ENCODE assay signal across 32 cellular contexts in the genomic region with DNA sequence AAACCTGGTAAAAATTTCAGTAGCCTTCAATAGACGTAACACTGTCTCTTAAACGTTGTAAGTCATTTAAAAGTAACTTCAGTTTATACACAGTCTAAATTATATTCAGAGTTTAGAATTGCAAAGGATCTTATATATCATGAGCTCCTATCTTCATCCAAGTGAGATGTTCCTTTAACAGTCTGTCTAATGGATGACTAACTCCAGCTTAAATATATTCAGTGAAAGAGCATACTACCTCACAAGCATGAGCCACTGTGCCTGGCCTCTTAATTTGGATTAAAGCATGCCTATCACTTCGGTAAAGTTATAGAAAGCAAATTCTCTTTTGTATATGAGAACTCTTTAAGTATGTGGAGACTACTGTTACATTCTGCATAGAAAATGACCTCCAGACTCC.
"Had no signal": no experiment of that assay in that cellular context is flagged by ENCODE, and none has a peak within 500 bp of the region (broad histone marks: within the 10 kb centered on the region; RNA-seq: fewer than 3 reads in every experiment).

No MANE protein-coding gene starts in this region.

- H3K27ac ChIP-seq: colonic mucosa, esophagus muscularis mucosa, foreskin keratinocyte, neutrophil, parathyroid adenoma, sigmoid colon, stomach, testis, tibial artery had no signal

- H2AFZ ChIP-seq: parathyroid adenoma had no signal

- ATAC-seq: foreskin keratinocyte; left colon; mucosa of descending colon; natural killer cell treated with Interleukin-12 subunit alpha and Interleukin-12 subunit beta and Interleukin-15 and Interleukin-18, amount 100 ng/mL, for 72 hours; stimulated activated effector memory CD8-positive, alpha-beta T cell treated with anti-CD3 and anti-CD28 coated beads, Interleukin-12 subunit alpha, Interleukin-12 subunit beta, amount 100 ng/mL, for 72 hours had no signal

- H3K4me3 Mint-ChIP-seq: dendritic cell treated with granulocyte-macrophage colony-stimulating factor and Interleukin-4, amounts not matched to agents 40 ng/mL and 50 ng/mL, for 4 days; endodermal cell; memory B cell; mesothelial cell of epicardium; naive B cell; natural killer cell treated with Interleukin-12 subunit alpha and Interleukin-12 subunit beta and Interleukin-15 and Interleukin-18, amount 100 ng/mL, for 72 hours; neural crest cell; stimulated activated effector memory CD8-positive, alpha-beta T cell treated with anti-CD3 and anti-CD28 coated beads, Interleukin-12 subunit alpha, Interleukin-12 subunit beta, amount 100 ng/mL, for 72 hours; type B pancreatic cell had no signal

- H3K9ac ChIP-seq: parathyroid adenoma had no signal

- H3K9me3 Mint-ChIP-seq: endodermal cell; memory B cell; mesothelial cell of epicardium; naive B cell; natural killer cell treated with Interleukin-12 subunit alpha and Interleukin-12 subunit beta and Interleukin-15 and Interleukin-18, amount 100 ng/mL, for 72 hours; neural crest cell; stimulated activated effector memory CD8-positive, alpha-beta T cell treated with anti-CD3 and anti-CD28 coated beads, Interleukin-12 subunit alpha, Interleukin-12 subunit beta, amount 100 ng/mL, for 72 hours; type B pancreatic cell had no signal

- H3K36me3 Mint-ChIP-seq: memory B cell; naive B cell; natural killer cell treated with Interleukin-12 subunit alpha and Interleukin-12 subunit beta and Interleukin-15 and Interleukin-18, amount 100 ng/mL, for 72 hours had no signal

- H3K36me3 ChIP-seq: colonic mucosa had no signal

- DNase-seq: colonic mucosa; effector CD8-positive, alpha-beta T cell; endodermal cell; foreskin keratinocyte; glutamatergic neuron; heart right ventricle; hippocampal formation; islet precursor cell; kidney glomerular epithelial cell; left colon; mucosa of descending colon; naive B cell; sigmoid colon; stimulated activated CD4-positive, alpha-beta T cell treated with anti-CD3 and anti-CD28 coated beads, Interleukin-2, amount 100 ng/mL, for 24 hours; stimulated activated CD4-positive, alpha-beta T cell treated with anti-CD3 and anti-CD28 coated beads, Interleukin-4, amount 100 ng/mL, for 24 hours; stimulated activated naive CD4-positive, alpha-beta T cell treated with Interleukin-2 at 50 U/mL for 16 hours; stomach; testis; tibial artery had no signal

- H3K27ac Mint-ChIP-seq: dendritic cell treated with granulocyte-macrophage colony-stimulating factor and Interleukin-4, amounts not matched to agents 40 ng/mL and 50 ng/mL, for 4 days; endodermal cell; memory B cell; mesothelial cell of epicardium; progenitor cell of endocrine pancreas; stimulated activated effector memory CD8-positive, alpha-beta T cell treated with anti-CD3 and anti-CD28 coated beads, Interleukin-12 subunit alpha, Interleukin-12 subunit beta, amount 100 ng/mL, for 72 hours; type B pancreatic cell had no signal

- H3K27me3 Mint-ChIP-seq: dendritic cell treated with granulocyte-macrophage colony-stimulating factor and Interleukin-4, amounts not matched to agents 40 ng/mL and 50 ng/mL, for 4 days; memory B cell; naive B cell; natural killer cell treated with Interleukin-12 subunit alpha and Interleukin-12 subunit beta and Interleukin-15 and Interleukin-18, amount 100 ng/mL, for 72 hours; progenitor cell of endocrine pancreas; type B pancreatic cell had no signal

- H3K9me3 ChIP-seq: colonic mucosa, esophagus muscularis mucosa, heart right ventricle, mucosa of descending colon, neutrophil, right atrium auricular region, sigmoid colon, stomach, testis, tibial artery had no signal

- H3K4me3 ChIP-seq: colonic mucosa, esophagus muscularis mucosa, heart right ventricle, lung, mucosa of descending colon, right atrium auricular region, sigmoid colon, stomach, testis, tibial artery had no signal

- H3K27me3 ChIP-seq: colonic mucosa, esophagus muscularis mucosa, foreskin keratinocyte, heart right ventricle, neutrophil, right atrium auricular region, sigmoid colon, stomach, testis, tibial artery had no signal
